Comparison of ENCODE assay signal across 16 cellular contexts in genomic region chr6:106773482-106773881, GRCh38.
DNase-seq lines count a peak whose midpoint lies in the region; ATAC-seq and TF ChIP-seq lines count a peak whose summit lies in the region.
"Had no signal": no experiment of that assay in that cellular context is flagged by ENCODE, and none has a peak within 500 bp of the region (broad histone marks: within the 10 kb centered on the region; RNA-seq: fewer than 3 reads in every experiment).

No MANE protein-coding gene starts in this region.

- DNase-seq in GM23338 (ENCODE audit: low spot score) (no peak), PC-3 (peak; percentile 73), islet precursor cell (peak; percentile 90), trophoblast cell (peak; percentile 85), H4 (ENCODE audit: low spot score) (no peak), WERI-Rb-1 (no peak)
- DNase-seq: activated T-cell treated with anti-CD3 and anti-CD28 coated beads, Interleukin-2, amount 50 U/mL, for 1 hour; head of caudate nucleus; immature natural killer cell; NCI-H2107; RPMI8226; stimulated activated CD4-positive, alpha-beta T cell treated with anti-CD3 and anti-CD28 coated beads, Interleukin-4, amount 100 ng/mL, for 24 hours; substantia nigra had no signal

- peaks cover 15% of the 10 kb centered on the region for H3K36me3 Mint-ChIP-seq in GM23338 (ENCODE audit: low read depth)
- H3K36me3 Mint-ChIP-seq: activated naive CD4-positive, alpha-beta T cell treated with anti-CD3 and anti-CD28 coated beads, Interleukin-2, amount 50 U/mL, for 24 hours; immature natural killer cell had no signal

- H3K27me3 ChIP-seq in GM23338 (ENCODE audit: insufficient read depth) (no peaks in the 10 kb centered on the region), PC-3 (ENCODE audit: low read length) (no peaks in the 10 kb centered on the region), trophoblast cell (ENCODE audit: insufficient read depth, low read length) (no peaks in the 10 kb centered on the region), WERI-Rb-1 (ENCODE audit: insufficient read depth, low read depth, severe bottlenecking) (no peaks in the 10 kb centered on the region)

- H3K4ac ChIP-seq in trophoblast cell (ENCODE audit: low read depth, low read length) = no peak overlapping the region

- H3K27ac ChIP-seq in GM23338 (ENCODE audit: low read depth) (no peak overlapping the region), PC-3 (ENCODE audit: low read length) (peak overlapping the region; percentile 49), trophoblast cell (ENCODE audit: low read depth, low read length) (peak overlapping the region; percentile 75), WERI-Rb-1 (no peak overlapping the region)

- ATAC-seq in GM23338 (no peak; the same call in 2 of the 3 replicates), PC-3 (peak; percentile 43; the same call in 1 of the 2 replicates), HG02970 (IDR thresholded peaks at IDR 0.05; ENCODE audit: low FRiP score, unreplicated experiment) (no peak), HG02623 (IDR thresholded peaks at IDR 0.05; ENCODE audit: unreplicated experiment) (no peak)

- H3K79me2 ChIP-seq in GM23338 (replicated peaks; ENCODE audit: insufficient read depth) = no peaks in the 10 kb centered on the region
- no peaks in the 10 kb centered on the region for H3K79me2 ChIP-seq in PC-3 (ENCODE audit: low read length)
- no peaks in the 10 kb centered on the region for H3K79me2 ChIP-seq in trophoblast cell (ENCODE audit: control insufficient read depth, insufficient read depth, low read length, poor library complexity)

- peaks cover 6% of the 10 kb centered on the region; the same call in 1 of the 2 replicates for H3K9me3 ChIP-seq in PC-3 (ENCODE audit: low read length)
- H3K9me3 ChIP-seq in trophoblast cell (ENCODE audit: insufficient read depth, low read depth, low read length) = peaks cover 1% of the 10 kb centered on the region
- H3K9me3 ChIP-seq in WERI-Rb-1 (ENCODE audit: severe bottlenecking) = peaks cover 10% of the 10 kb centered on the region

- peak overlapping the region; percentile 63 for H4K91ac ChIP-seq in trophoblast cell (ENCODE audit: low read depth, low read length)

- CTCF ChIA-PET in PC-3 (lab: Charles Lee) = no interaction called here

- H2AFZ ChIP-seq in GM23338 (peak overlapping the region; percentile 86), PC-3 (ENCODE audit: low read length) (0 out of 2 replicates have a peak overlapping the region, but pooled peaks have one; percentile 5), trophoblast cell (ENCODE audit: insufficient read depth, low read length, poor library complexity) (no peak overlapping the region)

- intact Hi-C loops in PC-3 (cut with micrococcal nuclease) = no loop called here

- H3K27ac Mint-ChIP-seq in GM23338 = no peak overlapping the region
- H3K27ac Mint-ChIP-seq: activated naive CD4-positive, alpha-beta T cell treated with anti-CD3 and anti-CD28 coated beads, Interleukin-2, amount 50 U/mL, for 24 hours; immature natural killer cell had no signal

- H3K4me1 ChIP-seq in GM23338 (ENCODE audit: insufficient read depth) = peaks cover 11% of the 10 kb centered on the region; the same call in 1 of the 2 replicates
- H3K4me1 ChIP-seq in PC-3 (ENCODE audit: insufficient read depth, low read length) = peaks cover 12% of the 10 kb centered on the region; the same call in 1 of the 2 replicates
- peaks cover 8 to 11% of the 10 kb centered on the region in 2 experiments for H3K4me1 ChIP-seq in trophoblast cell (ENCODE audit: control insufficient read depth in 1 of 2, insufficient read depth in 2 of 2, low read length in 2 of 2)

- H3K4me1 Mint-ChIP-seq in GM23338 = peaks cover 14% of the 10 kb centered on the region
- H3K4me1 Mint-ChIP-seq: activated naive CD4-positive, alpha-beta T cell treated with anti-CD3 and anti-CD28 coated beads, Interleukin-2, amount 50 U/mL, for 24 hours; immature natural killer cell had no signal

- no peak overlapping the region for H2BK5ac ChIP-seq in trophoblast cell (ENCODE audit: low read depth, low read length, poor library complexity)

- no peak overlapping the region for H2AK5ac ChIP-seq in trophoblast cell (ENCODE audit: low read length)

- H3F3A ChIP-seq in GM23338 (replicated peaks; ENCODE audit: low read depth) (no peaks in the 10 kb centered on the region), PC-3 (ENCODE audit: low read length, unreplicated experiment) (no peaks in the 10 kb centered on the region)

- H3K18ac ChIP-seq in trophoblast cell (ENCODE audit: low read length) = no peak overlapping the region

- H3K36me3 ChIP-seq in GM23338 (ENCODE audit: insufficient read depth) (peaks cover 2% of the 10 kb centered on the region), PC-3 (ENCODE audit: low read depth, low read length) (no peaks in the 10 kb centered on the region), trophoblast cell (ENCODE audit: control insufficient read depth in 1 of 2, insufficient read depth in 2 of 2, low read length in 2 of 2) (no peaks in the 10 kb centered on the region), WERI-Rb-1 (no peaks in the 10 kb centered on the region)

- no TSS peak for BruUV-seq in PC-3 (replicated peaks; lab: Mats Ljungman, UMichigan)

- H3K9ac ChIP-seq in PC-3 (ENCODE audit: low read length) = no peak overlapping the region
- H3K9ac ChIP-seq in trophoblast cell (ENCODE audit: low read length) = no peak overlapping the region

- H2BK120ac ChIP-seq in trophoblast cell (ENCODE audit: insufficient read depth, low read length, poor library complexity) = no peak overlapping the region

- no peak overlapping the region for H3K23ac ChIP-seq in trophoblast cell (ENCODE audit: low read length)

- H4K12ac ChIP-seq in trophoblast cell (ENCODE audit: low read depth, low read length) = no peak overlapping the region

- peak overlapping the region; percentile 65 for H4K8ac ChIP-seq in trophoblast cell (ENCODE audit: low read depth, low read length)

- POLR2A ChIA-PET in PC-3 (lab: Charles Lee; ENCODE audit: unreplicated experiment) = interaction anchor here (0.6 kb wide), 1 partner anchor 98 kb away, joined by 3 read pairs; no protein-coding TSS in a partner anchor

- no peak for TF ChIP-seq CTCF in GM23338 (conservative IDR thresholded peaks at IDR 0.05; ENCODE audit: low read depth in 2 of 2)
- TF ChIP-seq CTCF in PC-3 (conservative IDR thresholded peaks at IDR 0.05; ENCODE audit: low read depth, low read length) = no peak
- no peak for TF ChIP-seq CTCF in WERI-Rb-1 (IDR thresholded peaks at IDR 0.05; ENCODE audit: low read depth, low read length)

- peaks cover 4% of the 10 kb centered on the region; the same call in 1 of the 2 replicates for H3K9me2 ChIP-seq in GM23338 (ENCODE audit: insufficient read depth)
- H3K9me2 ChIP-seq in PC-3 (replicated peaks; ENCODE audit: low read length) = no peaks in the 10 kb centered on the region

- peaks cover 8% of the 10 kb centered on the region for H3K79me1 ChIP-seq in trophoblast cell (ENCODE audit: low read length)

- no peak overlapping the region for H3K4me3 Mint-ChIP-seq in GM23338
- H3K4me3 Mint-ChIP-seq: activated naive CD4-positive, alpha-beta T cell treated with anti-CD3 and anti-CD28 coated beads, Interleukin-2, amount 50 U/mL, for 24 hours; immature natural killer cell had no signal

- no CpG with 5 or more reads among the region's 4 CpGs for whole genome bisulfite sequencing in trophoblast cell (ENCODE audit: extremely low coverage, insufficient coverage, insufficient read length)

- H2BK12ac ChIP-seq in trophoblast cell (ENCODE audit: low read length) = peak overlapping the region; percentile 83

- no peak overlapping the region for H3K4me3 ChIP-seq in GM23338
- no peak overlapping the region for H3K4me3 ChIP-seq in PC-3 (ENCODE audit: low read length)
- no peak overlapping the region for H3K4me3 ChIP-seq in trophoblast cell (ENCODE audit: low read depth, low read length)
- no peak overlapping the region for H3K4me3 ChIP-seq in WERI-Rb-1 (ENCODE audit: low read depth, low read length)

- no peaks in the 10 kb centered on the region for H3K27me3 Mint-ChIP-seq in GM23338 (ENCODE audit: insufficient read depth, low read depth, poor library complexity)

- H3K4me2 ChIP-seq in GM23338 = 0 out of 2 replicates have a peak overlapping the region, but pooled peaks have one; percentile 20
- peak overlapping the region; percentile 42 for H3K4me2 ChIP-seq in PC-3 (ENCODE audit: low read length)
- H3K4me2 ChIP-seq in trophoblast cell (ENCODE audit: low read length) = peak overlapping the region; percentile 31

- H3K9me3 Mint-ChIP-seq in GM23338 = peaks cover 30% of the 10 kb centered on the region

- no peak overlapping the region for H3K14ac ChIP-seq in trophoblast cell (ENCODE audit: low read length)

- H4K20me1 ChIP-seq in GM23338 (replicated peaks; ENCODE audit: insufficient read depth) = no peaks in the 10 kb centered on the region
- no peaks in the 10 kb centered on the region for H4K20me1 ChIP-seq in PC-3 (ENCODE audit: low read length)

TF ChIP-seq in GM23338, 12 proteins besides CTCF, POLR2A, EP300 and RAD21 (continues in another document):
- TF ChIP-seq ZNF331 (CRISPR knock-in tag; IDR thresholded peaks at IDR 0.05; ENCODE audit: low read depth) (no peak), STAT1 (IDR thresholded peaks at IDR 0.05; ENCODE audit: unreplicated experiment) (no peak), EZH2phosphoT487 (IDR thresholded peaks at IDR 0.05; ENCODE audit: unreplicated experiment) (no peak), JUNB (IDR thresholded peaks at IDR 0.05; ENCODE audit: unreplicated experiment) (no peak), POLR2AphosphoS5 (IDR thresholded peaks at IDR 0.05; ENCODE audit: low read depth) (no peak), NANOG (IDR thresholded peaks at IDR 0.05; ENCODE audit: borderline replicate concordance) (no peak), ETS1 (IDR thresholded peaks at IDR 0.05) (no peak), ZNF114 (CRISPR knock-in tag; IDR thresholded peaks at IDR 0.05) (no peak)

Comparison
In these comparisons a context has a peak if more than half of its experiments do, and no peak if none do; other contexts are left out.
1. DNase-seq: peak in PC-3 (single experiment), islet precursor cell (single experiment) and trophoblast cell (2 of 2); none in GM23338 (single experiment), H4 (single experiment) and WERI-Rb-1 (single experiment).
2. H3K27ac ChIP-seq: peak in PC-3 (single experiment) and trophoblast cell (single experiment); none in GM23338 (single experiment) and WERI-Rb-1 (single experiment).
3. Peak in every context shown above with its lines, with median percentiles within 50 percentile points of each other: H3K4me2 ChIP-seq.